In the genomic region with DNA sequence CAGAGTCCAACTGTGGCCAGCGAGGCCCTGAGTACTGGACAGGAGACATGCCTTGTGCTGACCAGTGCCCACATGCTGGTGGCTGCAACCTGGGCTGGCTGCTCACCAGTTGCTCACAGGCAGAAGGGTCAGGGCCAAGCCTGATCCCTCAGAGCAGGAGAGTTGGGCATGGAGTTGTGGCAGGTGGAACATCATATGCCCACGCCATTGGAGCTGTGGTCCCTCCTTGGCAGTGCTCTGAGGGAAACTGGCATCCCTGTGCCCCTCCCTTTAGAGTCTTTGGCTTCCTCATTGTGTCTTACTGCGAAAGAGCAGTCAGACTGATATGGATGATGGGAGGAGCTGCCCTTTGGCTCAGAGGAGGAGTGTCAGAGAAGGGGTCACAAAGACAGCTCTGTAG, we compare ENCODE assay signal across 1 cellular context.
TF ChIP-seq lines count a peak whose summit lies in the region.

No MANE protein-coding gene starts in this region.

TF ChIP-seq in IMR-90, 13 proteins besides CTCF, POLR2A, EP300 and RAD21 (continued from another document):
- no peak for TF ChIP-seq CHD1 (IDR thresholded peaks at IDR 0.05; ENCODE audit: low read depth, low read length)
- TF ChIP-seq, protein P1, sequence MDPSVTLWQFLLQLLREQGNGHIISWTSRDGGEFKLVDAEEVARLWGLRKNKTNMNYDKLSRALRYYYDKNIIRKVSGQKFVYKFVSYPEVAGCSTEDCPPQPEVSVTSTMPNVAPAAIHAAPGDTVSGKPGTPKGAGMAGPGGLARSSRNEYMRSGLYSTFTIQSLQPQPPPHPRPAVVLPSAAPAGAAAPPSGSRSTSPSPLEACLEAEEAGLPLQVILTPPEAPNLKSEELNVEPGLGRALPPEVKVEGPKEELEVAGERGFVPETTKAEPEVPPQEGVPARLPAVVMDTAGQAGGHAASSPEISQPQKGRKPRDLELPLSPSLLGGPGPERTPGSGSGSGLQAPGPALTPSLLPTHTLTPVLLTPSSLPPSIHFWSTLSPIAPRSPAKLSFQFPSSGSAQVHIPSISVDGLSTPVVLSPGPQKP (IDR thresholded peaks at IDR 0.05; ENCODE audit: borderline replicate concordance, low read depth, low read length) = no peak
- TF ChIP-seq MAFK (IDR thresholded peaks at IDR 0.05; ENCODE audit: low read depth, low read length) = no peak
